9 cellular contexts compared by ENCODE assay signal in genomic region chr10:119896061-119896655, GRCh38. TPM values are rescaled to one million over a fixed set of nuclear protein-coding genes. Genes with fewer than 3 reads are reported as not detected.
DNase-seq lines count a peak whose midpoint lies in the region; ATAC-seq and TF ChIP-seq lines count a peak whose summit lies in the region.
"Had no signal": no experiment of that assay in that cellular context is flagged by ENCODE, and none has a peak within 500 bp of the region (broad histone marks: within the 10 kb centered on the region; RNA-seq: fewer than 3 reads in every experiment).

No MANE protein-coding gene starts in this region.

- H3K9me3 Mint-ChIP-seq in CD4-positive, alpha-beta memory T cell, result no peaks in the 10 kb centered on the region
- H3K9me3 Mint-ChIP-seq in neural crest cell, result peaks cover 2% of the 10 kb centered on the region

- H3K36me3 Mint-ChIP-seq in CD4-positive, alpha-beta memory T cell, result peaks cover 12 to 41% of the 10 kb centered on the region in 2 donors
- H3K36me3 Mint-ChIP-seq in neural crest cell (ENCODE audit: low read depth), result peaks cover 3% of the 10 kb centered on the region

- H3K4me1 Mint-ChIP-seq in CD4-positive, alpha-beta memory T cell, result peaks cover 50 to 75% (median 64%) of the 10 kb centered on the region in 4 donors
- peaks cover 35% of the 10 kb centered on the region for H3K4me1 Mint-ChIP-seq in neural crest cell

- CTCF ChIA-PET in CD4-positive, alpha-beta memory T cell (lab: Charles Lee; ENCODE audit: partially characterized antibody), result interaction anchor here (0.9 kb wide), 1 partner anchor 37 kb away, joined by 3 read pairs; no protein-coding TSS in a partner anchor

- no peaks in the 10 kb centered on the region for H3K27me3 ChIP-seq in CD4-positive, alpha-beta memory T cell (ENCODE audit: insufficient read depth, low read length)
- no peaks in the 10 kb centered on the region for H3K27me3 ChIP-seq in colonic mucosa

- no peak for DNase-seq in CD4-positive, alpha-beta memory T cell
- DNase-seq in NB4 (ENCODE audit: low read depth), result peak; percentile 87
- DNase-seq in colonic mucosa, result peak; percentile 61
- no peak for DNase-seq in neural crest cell (ENCODE audit: low read depth, low spot score)
- no peak for DNase-seq in NCI-H345 (lab: John Stamatoyannopoulos, UW)
- no peak for DNase-seq in NCI-H446 (lab: John Stamatoyannopoulos, UW)
- DNase-seq in middle frontal gyrus (ENCODE audit: extremely low spot score, low spot score), result no peak
- DNase-seq: kidney glomerular epithelial cell had no signal

- H3K9ac ChIP-seq in colonic mucosa (ENCODE audit: low read depth in 2 of 2, low read length in 2 of 2), result peak overlapping the region in 1 of 2 donors; percentile 15

- peak overlapping the region; percentile 1 to 73 (median 49) for H3K27ac Mint-ChIP-seq in CD4-positive, alpha-beta memory T cell
- H3K27ac Mint-ChIP-seq in neural crest cell (ENCODE audit: unreplicated experiment), result no peak overlapping the region

- H3K27ac ChIP-seq in CD4-positive, alpha-beta memory T cell (ENCODE audit: low read depth, low read length), result no peak overlapping the region
- peak overlapping the region; percentile 36 for H3K27ac ChIP-seq in colonic mucosa

- no peak for TF ChIP-seq POLR2A in NB4 (IDR thresholded peaks at IDR 0.05; ENCODE audit: extremely low read depth, insufficient read length)

- H3K36me3 ChIP-seq in CD4-positive, alpha-beta memory T cell (ENCODE audit: insufficient read depth, low read length), result peaks cover 12% of the 10 kb centered on the region
- H3K36me3 ChIP-seq in colonic mucosa, result no peaks in the 10 kb centered on the region

- intact Hi-C loops in CD4-positive, alpha-beta memory T cell (cut with micrococcal nuclease), result no loop called here
- intact Hi-C loops in colonic mucosa (cut with DNase I), result no loop called here

- no peak for ATAC-seq in HG02970 (IDR thresholded peaks at IDR 0.05; ENCODE audit: low FRiP score, unreplicated experiment)

- no peaks in the 10 kb centered on the region for H3K27me3 Mint-ChIP-seq in CD4-positive, alpha-beta memory T cell
- H3K27me3 Mint-ChIP-seq in neural crest cell (ENCODE audit: low read depth), result no peaks in the 10 kb centered on the region

- no peak overlapping the region for H3K4me3 ChIP-seq in CD4-positive, alpha-beta memory T cell (ENCODE audit: low read length in 2 of 2)
- H3K4me3 ChIP-seq in NB4 (ENCODE audit: low read depth, low read length), result peak overlapping the region; percentile 3
- H3K4me3 ChIP-seq in colonic mucosa, result no peak overlapping the region

- H3K9me3 ChIP-seq in CD4-positive, alpha-beta memory T cell (ENCODE audit: control insufficient read depth in 1 of 2, low read length in 2 of 2), result no peaks in the 10 kb centered on the region
- H3K9me3 ChIP-seq in colonic mucosa, result no peaks in the 10 kb centered on the region

- H3K4me3 Mint-ChIP-seq in CD4-positive, alpha-beta memory T cell, result peak overlapping the region in 3 of 8 donors; percentile 2 to 31 (median 13)
- H3K4me3 Mint-ChIP-seq in neural crest cell, result peak overlapping the region; percentile 9

- TF ChIP-seq CTCF in NB4 (IDR thresholded peaks at IDR 0.05; ENCODE audit: low read depth, low read length), result no peak
- no peak for TF ChIP-seq CTCF in colonic mucosa (IDR thresholded peaks at IDR 0.05)
- TF ChIP-seq CTCF in neural crest cell (conservative IDR thresholded peaks at IDR 0.05), result no peak

- peaks cover 64% of the 10 kb centered on the region for H3K4me1 ChIP-seq in CD4-positive, alpha-beta memory T cell (ENCODE audit: insufficient read depth, low read length)
- H3K4me1 ChIP-seq in colonic mucosa, result peaks cover 34% of the 10 kb centered on the region

- POLR2A ChIA-PET in CD4-positive, alpha-beta memory T cell (lab: Charles Lee; ENCODE audit: partially characterized antibody), result interaction anchor here (0.6 to 7.4 kb wide), 3 partner anchors 20 to 24 kb away, joined by 3 to 109 read pairs (median 6); partner anchors contain the start of gene MCMBP

RNA-seq across cellular contexts. Expression of gene SEC23IP, which starts 3.6 kb away (rescaled TPM):
- total RNA-seq in CD4-positive, alpha-beta memory T cell, result 10 to 100 TPM; 68.7 to 70.0 TPM
- 10 to 100 TPM; 51.6 to 58.9 TPM for polyA plus RNA-seq in CD4-positive, alpha-beta memory T cell
- total RNA-seq in colonic mucosa, result 10 to 100 TPM; 54.9 to 57.3 TPM
- 80.2 and 86.2 TPM in 2 replicates for total RNA-seq in neural crest cell

RNA-seq across cellular contexts. Expression of gene MCMBP, which starts 23.5 kb away (rescaled TPM):
- 10 to 100 TPM; 54.8 to 56.2 TPM for total RNA-seq in CD4-positive, alpha-beta memory T cell
- 10 to 100 TPM; 68.0 to 70.5 TPM for polyA plus RNA-seq in CD4-positive, alpha-beta memory T cell
- 10 to 100 TPM; 46.7 to 56.4 TPM for total RNA-seq in colonic mucosa
- total RNA-seq in neural crest cell, result 93.3 and 94.9 TPM in 2 replicates

Comparison
In these comparisons a context has a peak if more than half of its experiments do, and no peak if none do; other contexts are left out.
1. DNase-seq: peak in NB4 (single experiment) and colonic mucosa (single experiment); none in CD4-positive, alpha-beta memory T cell (0 of 5), neural crest cell (single experiment), NCI-H345 (single experiment), NCI-H446 (0 of 2) and middle frontal gyrus (single experiment).